Comparison of ENCODE assay signal across 8 cellular contexts in genomic region chr5:55234171-55234700, GRCh38. TPM values are rescaled to one million over a fixed set of nuclear protein-coding genes. Genes with fewer than 3 reads are reported as not detected.
DNase-seq lines count a peak whose midpoint lies in the region; ATAC-seq and TF ChIP-seq lines count a peak whose summit lies in the region.

No MANE protein-coding gene starts in this region.

- H4K8ac ChIP-seq in neuronal stem cell (ENCODE audit: low read depth, low read length), result no peak overlapping the region

- H2AK5ac ChIP-seq in neuronal stem cell (ENCODE audit: low read depth, low read length), result no peak overlapping the region

- H2BK12ac ChIP-seq in neuronal stem cell (ENCODE audit: low read length), result no peak overlapping the region

- TF ChIP-seq CTCF in BJ (IDR thresholded peaks at IDR 0.05; ENCODE audit: insufficient read depth, low read depth, low read length) (no peak), HFFc6 (IDR thresholded peaks at IDR 0.05) (no peak), fibroblast of the aortic adventitia (IDR thresholded peaks at IDR 0.05; ENCODE audit: insufficient read depth, low read length) (no peak), GM10248 (IDR thresholded peaks at IDR 0.05; ENCODE audit: control extremely low read depth, extremely low read depth, low read depth, missing control alignments) (no peak)

- H2BK15ac ChIP-seq in neuronal stem cell (ENCODE audit: low read length), result no peak overlapping the region

- H3K36me3 ChIP-seq in BJ (ENCODE audit: control insufficient read depth, insufficient read depth, low read length) (no peaks in the 10 kb centered on the region), neuronal stem cell (replicated peaks in 1 of 2; ENCODE audit: control insufficient read depth in 2 of 2, insufficient read depth in 2 of 2, low read length in 2 of 2) (no peaks in the 10 kb centered on the region)

- 0 out of 2 replicates have a peak overlapping the region, but pooled peaks have one; percentile 4 for H3K27ac Mint-ChIP-seq in HFFc6
- H3K27ac Mint-ChIP-seq in T-helper 17 cell, result no peak overlapping the region

- H3K9me3 Mint-ChIP-seq in HFFc6, result no peaks in the 10 kb centered on the region; the same call in 1 of the 2 replicates

- H3K18ac ChIP-seq in neuronal stem cell (ENCODE audit: low read length), result peak overlapping the region; percentile 2

- H3K9me3 ChIP-seq in T-helper 17 cell (ENCODE audit: control insufficient read depth, low read length, poor library complexity, severe bottlenecking), result no peaks in the 10 kb centered on the region
- no peaks in the 10 kb centered on the region for H3K9me3 ChIP-seq in neuronal stem cell (replicated peaks in 1 of 2; ENCODE audit: control insufficient read depth in 2 of 2, insufficient read depth in 1 of 2, low read depth in 1 of 2, low read length in 2 of 2)

- H2BK5ac ChIP-seq in neuronal stem cell (ENCODE audit: low read length), result no peak overlapping the region

- peak overlapping the region; percentile 90 for H3K4me3 Mint-ChIP-seq in HFFc6
- peak overlapping the region; percentile 93 for H3K4me3 Mint-ChIP-seq in T-helper 17 cell

- H3K27me3 Mint-ChIP-seq in HFFc6 (ENCODE audit: insufficient read depth) (peaks cover 29% of the 10 kb centered on the region), T-helper 17 cell (peaks cover 61% of the 10 kb centered on the region)

- no peak for ATAC-seq in T-helper 17 cell
- ATAC-seq in HG02973 (IDR thresholded peaks at IDR 0.05; ENCODE audit: unreplicated experiment), result no peak

- no peak overlapping the region for H3K14ac ChIP-seq in neuronal stem cell (ENCODE audit: low read length)

- POLR2A ChIA-PET in BJ (lab: Charles Lee) (no interaction called here), GM10248 (lab: Yijun Ruan, JAX) (no interaction called here)

- no peaks in the 10 kb centered on the region for H3K36me3 Mint-ChIP-seq in HFFc6 (ENCODE audit: low read depth)
- peaks cover 8% of the 10 kb centered on the region for H3K36me3 Mint-ChIP-seq in T-helper 17 cell (ENCODE audit: low read depth)

- no CpG with 5 or more reads among the region's 28 CpGs for WGBS in neuronal stem cell (ENCODE audit: extremely low coverage in 2 of 2, insufficient read length in 2 of 2, insufficient replicate concordance in 1 of 2), 2 donors

- H3K4me1 ChIP-seq in neuronal stem cell (ENCODE audit: control insufficient read depth in 2 of 2, insufficient read depth in 1 of 2, low read depth in 1 of 2, low read length in 2 of 2), result peaks cover 7 to 16% of the 10 kb centered on the region in 2 donors

- no peak overlapping the region for H4K91ac ChIP-seq in neuronal stem cell (ENCODE audit: low read depth, low read length, poor library complexity)

- H2BK120ac ChIP-seq in neuronal stem cell (ENCODE audit: low read depth, low read length), result no peak overlapping the region

- H3K4me3 ChIP-seq in BJ (ENCODE audit: low read depth, low read length), result peak overlapping the region; percentile 43
- H3K4me3 ChIP-seq in fibroblast of the aortic adventitia (ENCODE audit: low read depth, low read length), result peak overlapping the region; percentile 65
- peak overlapping the region; percentile 49 to 80 for H3K4me3 ChIP-seq in neuronal stem cell (ENCODE audit: low read length in 2 of 2)

- peak overlapping the region; percentile 97 for H3K4me2 ChIP-seq in neuronal stem cell (ENCODE audit: insufficient read depth, low read length, poor library complexity, severe bottlenecking)

- DNase-seq in BJ (ENCODE audit: low read depth) (no peak), HFFc6 (peak; percentile 12), T-helper 17 cell (no peak), fibroblast of the aortic adventitia (ENCODE audit: low read depth) (peak; percentile 37), neuronal stem cell (ENCODE audit: low spot score) (no peak), GM10248 (ENCODE audit: extremely low spot score) (no peak), globus pallidus (ENCODE audit: low spot score) (no peak)

- no peak overlapping the region for H3K4ac ChIP-seq in neuronal stem cell (ENCODE audit: low read length)

- H3K4me1 Mint-ChIP-seq in HFFc6 (ENCODE audit: low read depth) (peaks cover 31% of the 10 kb centered on the region), T-helper 17 cell (peaks cover 14% of the 10 kb centered on the region)

- peak overlapping the region; percentile 99 for H2AFZ ChIP-seq in neuronal stem cell (ENCODE audit: low read length)

- peaks cover 37% of the 10 kb centered on the region for H3K27me3 ChIP-seq in BJ (ENCODE audit: control insufficient read depth, insufficient read depth, low read length)
- H3K27me3 ChIP-seq in neuronal stem cell (ENCODE audit: control insufficient read depth in 3 of 3, insufficient read depth in 3 of 3, low read depth in 1 of 3, low read length in 3 of 3), result peaks cover 25 to 75% (median 55%) of the 10 kb centered on the region in 3 experiments

- H3K9ac ChIP-seq in neuronal stem cell (ENCODE audit: low read depth, low read length, poor library complexity), result no peak overlapping the region

- H3K23ac ChIP-seq in neuronal stem cell (ENCODE audit: low read depth, low read length, poor library complexity), result no peak overlapping the region

- no peaks in the 10 kb centered on the region for H3K79me1 ChIP-seq in neuronal stem cell (ENCODE audit: low read depth, low read length)

- no peak overlapping the region for H3K27ac ChIP-seq in neuronal stem cell (replicated peaks; ENCODE audit: low read length)

- CTCF ChIA-PET in BJ (lab: Yijun Ruan, JAX), result interaction anchor here (0.8 to 1.0 kb wide), 2 partner anchors 8 to 62 kb away, joined by 3 to 5 read pairs; no protein-coding TSS in a partner anchor
- CTCF ChIA-PET in GM10248 (lab: Yijun Ruan, JAX), result interaction anchor here (0.9 to 3.5 kb wide), 5 partner anchors 8 to 25 kb away, joined by 3 to 18 read pairs (median 6); no protein-coding TSS in a partner anchor

RNA-seq across cellular contexts. Expression of gene CCNO, which starts 0.8 kb away (rescaled TPM):
- 0.05 and 0.18 TPM in 2 replicates for polyA plus RNA-seq in BJ (2011; rRNA removed)
- polyA minus RNA-seq in BJ (2011; rRNA and poly(A)+ RNA removed), result not detected in 2 replicates
- under 1 TPM in 4 of 6 experiments, not detected in 2; 0.11 to 0.25 (median 0.13) TPM for total RNA-seq in HFFc6 (2021; fragmentation: NEBNext Ultra II Directional; extraction: Animal tissue kit (Norgen Biotek cat#: 25700))
- total RNA-seq in T-helper 17 cell (not detected), fibroblast of the aortic adventitia (ENCODE audit: low replicate concordance) (0.18 TPM in 1 of 2 replicates, not detected in the other)
- polyA plus RNA-seq in neuronal stem cell (2013, experiment 1 of 2), result 0.53 TPM
- polyA plus RNA-seq in neuronal stem cell (2013, experiment 2 of 2), result 0.55 TPM

RNA-seq across cellular contexts. Expression of gene MCIDAS, which starts 7.1 kb away (rescaled TPM):
- 0.04 TPM in 1 of 2 replicates, not detected in the other for polyA plus RNA-seq in BJ (2011; rRNA removed)
- not detected in 2 replicates for polyA minus RNA-seq in BJ (2011; rRNA and poly(A)+ RNA removed)
- total RNA-seq in HFFc6 (2021; fragmentation: NEBNext Ultra II Directional; extraction: Animal tissue kit (Norgen Biotek cat#: 25700)), result not detected
- not detected for total RNA-seq in T-helper 17 cell
- total RNA-seq in fibroblast of the aortic adventitia (ENCODE audit: low replicate concordance), result not detected in 2 replicates
- polyA plus RNA-seq in neuronal stem cell (2013, experiment 1 of 2), result 0.03 TPM
- 0.04 TPM for polyA plus RNA-seq in neuronal stem cell (2013, experiment 2 of 2)

Comparison
In these comparisons a context has a peak if more than half of its experiments do, and no peak if none do; other contexts are left out.
1. DNase-seq: peak in HFFc6 (single experiment) and fibroblast of the aortic adventitia (single experiment); none in BJ (single experiment), T-helper 17 cell (0 of 3), neuronal stem cell (single experiment), GM10248 (single experiment) and globus pallidus (single experiment).
2. Peak in every context shown above with its lines, with median percentiles within 50 percentile points of each other: H3K4me3 ChIP-seq.